ENCODE assay signal across 10 cellular contexts in the genomic region with DNA sequence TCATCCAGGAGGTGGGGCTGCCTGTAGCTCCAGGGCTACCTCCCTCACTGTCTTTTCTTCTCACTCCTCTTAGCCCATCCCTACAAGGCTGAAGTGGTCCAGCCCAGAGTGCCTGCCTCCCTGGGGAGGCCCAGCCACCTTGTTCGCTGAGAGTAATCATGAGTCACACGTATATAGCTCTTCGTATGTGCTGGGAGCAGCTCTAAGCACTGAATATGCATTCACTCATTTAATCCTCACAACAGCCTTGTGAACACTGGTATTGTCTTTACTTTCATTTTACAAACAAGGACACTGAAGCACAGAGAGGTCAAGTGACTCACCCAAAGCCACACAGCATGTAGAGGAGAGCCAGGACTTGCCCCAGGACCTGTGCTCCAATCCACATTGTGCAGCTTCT. TPM values are rescaled to one million over a fixed set of nuclear protein-coding genes. Genes with fewer than 3 reads are reported as not detected.
DNase-seq lines count a peak whose midpoint lies in the region; ATAC-seq and TF ChIP-seq lines count a peak whose summit lies in the region.
"Had no signal": no experiment of that assay in that cellular context is flagged by ENCODE, and none has a peak within 500 bp of the region (broad histone marks: within the 10 kb centered on the region; RNA-seq: fewer than 3 reads in every experiment).

No MANE protein-coding gene starts in this region.

- H3K9me1 ChIP-seq in IMR-90 (ENCODE audit: insufficient read depth, low read length), result no peaks in the 10 kb centered on the region

- no peaks in the 10 kb centered on the region for H3K36me3 ChIP-seq in ACC112 (ENCODE audit: insufficient read depth, low read length)
- H3K36me3 ChIP-seq in IMR-90 (ENCODE audit: control insufficient read depth, insufficient read depth, low read length), result no peaks in the 10 kb centered on the region
- H3K36me3 ChIP-seq in heart right ventricle, result no peaks in the 10 kb centered on the region

- POLR2A ChIA-PET in IMR-90 (lab: Charles Lee; ENCODE audit: unreplicated experiment), result no interaction called here

- no peak overlapping the region for H3K18ac ChIP-seq in IMR-90 (ENCODE audit: low read depth, low read length)

- H2BK15ac ChIP-seq in IMR-90 (ENCODE audit: low read depth, low read length), result no peak overlapping the region

- no peaks in the 10 kb centered on the region for H3K36me3 Mint-ChIP-seq in activated CD8-positive, alpha-beta memory T cell treated with anti-CD3 and anti-CD28 coated beads, Interleukin-2, amount 10 ng/mL, durations not matched to agents 7 days and 5 days

- no peaks in the 10 kb centered on the region for H3K9me3 Mint-ChIP-seq in activated CD8-positive, alpha-beta memory T cell treated with anti-CD3 and anti-CD28 coated beads, Interleukin-2, amount 10 ng/mL, durations not matched to agents 7 days and 5 days (ENCODE audit: low read depth)
- H3K9me3 Mint-ChIP-seq: neural crest cell had no signal

- H3K27me3 ChIP-seq in ACC112 (ENCODE audit: insufficient read depth, low read length) (peaks cover 22% of the 10 kb centered on the region), IMR-90 (ENCODE audit: control insufficient read depth, insufficient read depth, low read length) (peaks cover 66% of the 10 kb centered on the region), heart right ventricle (peaks cover 4 to 46% (median 35%) of the 10 kb centered on the region in 7 donors)

- no peak overlapping the region for H3K9ac ChIP-seq in IMR-90 (ENCODE audit: low read depth, low read length)

- ATAC-seq in IMR-90 (ENCODE audit: low read depth) (peak; percentile 71), GM19467 (IDR thresholded peaks at IDR 0.05; ENCODE audit: unreplicated experiment) (no peak), heart right ventricle (no peak)
- peak; percentile 25 for ATAC-seq in activated CD8-positive, alpha-beta memory T cell treated with anti-CD3 and anti-CD28 coated beads, Interleukin-2, amount 10 ng/mL, durations not matched to agents 7 days and 5 days

- no peak overlapping the region for H3K56ac ChIP-seq in IMR-90 (ENCODE audit: extremely low read depth, insufficient read depth, low read length)

- H2AK5ac ChIP-seq in IMR-90 (ENCODE audit: low read depth, low read length), result no peak overlapping the region

- peak overlapping the region; percentile 90 for H3K27ac Mint-ChIP-seq in activated CD8-positive, alpha-beta memory T cell treated with anti-CD3 and anti-CD28 coated beads, Interleukin-2, amount 10 ng/mL, durations not matched to agents 7 days and 5 days

- BruUV-seq in IMR-90 (replicated peaks; lab: Mats Ljungman, UMichigan), result no TSS peak

- H2BK20ac ChIP-seq in IMR-90 (ENCODE audit: low read depth, low read length), result no peak overlapping the region

- no peak; the same call in 1 of the 2 replicates for TF ChIP-seq RAD21 in IMR-90 (IDR thresholded peaks at IDR 0.05; ENCODE audit: low read length)

- no peak overlapping the region for H3K23ac ChIP-seq in IMR-90 (ENCODE audit: low read depth, low read length)

- no peak overlapping the region for H3K4ac ChIP-seq in IMR-90 (ENCODE audit: low read depth, low read length)

- no peak overlapping the region for H2BK5ac ChIP-seq in IMR-90 (ENCODE audit: low read depth, low read length, poor library complexity, severe bottlenecking)

- H2BK120ac ChIP-seq in IMR-90 (ENCODE audit: low read depth, low read length), result no peak overlapping the region

- no peak overlapping the region for H4K91ac ChIP-seq in IMR-90 (ENCODE audit: insufficient read depth, low read depth, low read length)

- H3K9me3 ChIP-seq in IMR-90 (ENCODE audit: control insufficient read depth, insufficient read depth, low read length) (peaks cover 2% of the 10 kb centered on the region; the same call in 1 of the 2 replicates), heart right ventricle (no peaks in the 10 kb centered on the region)

- WGBS in IMR-90 (ENCODE audit: extremely low coverage in 2 of 2, insufficient read length in 1 of 2), 2 experiments, result 23% methylated on average over 2 of the region's 3 CpGs; no CpG with 5 or more reads in 1 of the 2 experiments
- 75 to 80% methylated on average over 3 of the region's 3 CpGs for WGBS in heart right ventricle, 2 donors

- TF ChIP-seq CTCF in IMR-90 (conservative IDR thresholded peaks at IDR 0.05; ENCODE audit: low read depth, low read length), result 0 out of 2 replicates have a peak, but pooled peaks have one; percentile 5
- no peak for TF ChIP-seq CTCF in heart right ventricle (IDR thresholded peaks at IDR 0.05)

- H3K79me1 ChIP-seq in IMR-90 (ENCODE audit: low read depth in 1 of 2, low read length in 2 of 2), result no peaks in the 10 kb centered on the region

- CTCF ChIA-PET in IMR-90 (lab: Yijun Ruan, JAX), result no interaction called here
- CTCF ChIA-PET in activated CD8-positive, alpha-beta memory T cell treated with anti-CD3 and anti-CD28 coated beads, Interleukin-2, amount 10 ng/mL, durations not matched to agents 7 days and 5 days (lab: Charles Lee), result interaction anchor here (0.6 to 7.8 kb wide), 2 partner anchors 11 to 51 kb away, joined by 3 to 79 read pairs; partner anchors contain the start of gene CCDC167

- no peaks in the 10 kb centered on the region for H4K20me1 ChIP-seq in IMR-90 (ENCODE audit: insufficient read depth, low read length)

- no peak overlapping the region for H4K8ac ChIP-seq in IMR-90 (ENCODE audit: low read depth in 2 of 2, low read length in 2 of 2)

- H3K27ac ChIP-seq in ACC112 (ENCODE audit: low read depth, low read length) (no peak overlapping the region), IMR-90 (ENCODE audit: insufficient read depth, low read length) (no peak overlapping the region), heart right ventricle (peak overlapping the region in 1 of 10 donors; percentile 83)

- H3K14ac ChIP-seq in IMR-90 (replicated peaks; ENCODE audit: low read depth, low read length), result 0 out of 2 replicates have a peak overlapping the region, but pooled peaks have one; percentile 20

- H3K4me3 Mint-ChIP-seq in activated CD8-positive, alpha-beta memory T cell treated with anti-CD3 and anti-CD28 coated beads, Interleukin-2, amount 10 ng/mL, durations not matched to agents 7 days and 5 days, result peak overlapping the region; percentile 66
- H3K4me3 Mint-ChIP-seq: neural crest cell had no signal

- no peak for TF ChIP-seq POLR2A in IMR-90 (IDR thresholded peaks at IDR 0.05; ENCODE audit: low read depth, low read length)

- H2AK9ac ChIP-seq in IMR-90 (replicated peaks; ENCODE audit: low read depth, low read length, poor library complexity), result no peak overlapping the region

- peak overlapping the region; percentile 9; the same call in 1 of the 2 replicates for H3K4me2 ChIP-seq in IMR-90 (ENCODE audit: low read depth, low read length)

- peaks cover 51% of the 10 kb centered on the region for H3K4me1 Mint-ChIP-seq in activated CD8-positive, alpha-beta memory T cell treated with anti-CD3 and anti-CD28 coated beads, Interleukin-2, amount 10 ng/mL, durations not matched to agents 7 days and 5 days

- intact Hi-C loops in IMR-90 (cut with micrococcal nuclease), result no loop called here
- intact Hi-C loops in heart right ventricle (cut with DNase I), result no loop called here

- H4K5ac ChIP-seq in IMR-90 (ENCODE audit: low read depth, low read length), result no peak overlapping the region

- H3K27me3 Mint-ChIP-seq in activated CD8-positive, alpha-beta memory T cell treated with anti-CD3 and anti-CD28 coated beads, Interleukin-2, amount 10 ng/mL, durations not matched to agents 7 days and 5 days, result no peaks in the 10 kb centered on the region

- H2AFZ ChIP-seq in ACC112 (ENCODE audit: low read length, unreplicated experiment), result no peak overlapping the region
- no peak overlapping the region for H2AFZ ChIP-seq in IMR-90 (replicated peaks; ENCODE audit: low read length, poor library complexity)

- H3K4me3 ChIP-seq in ACC112 (ENCODE audit: low read depth, low read length) (peak overlapping the region; percentile 33; the same call in 1 of the 2 replicates), IMR-90 (ENCODE audit: insufficient read depth, low read depth, low read length) (no peak overlapping the region), heart right ventricle (no peak overlapping the region)

- in situ Hi-C loops in IMR-90 (cut with MboI; ENCODE audit: low sequenced_read_pairs), result no loop called here

- no peaks in the 10 kb centered on the region for H3K79me2 ChIP-seq in ACC112 (ENCODE audit: control insufficient read depth, insufficient read depth, low read length, unreplicated experiment)

- dilution Hi-C loops in IMR-90 (cut with HindIII; ENCODE audit: low sequenced_read_pairs, unreplicated experiment), result no loop called here

- DNase-seq in IMR-90, result peak; percentile 77
- DNase-seq in activated CD8-positive, alpha-beta memory T cell treated with anti-CD3 and anti-CD28 coated beads, Interleukin-2, amount 10 ng/mL, durations not matched to agents 7 days and 5 days, result peak; percentile 60
- peak; percentile 52 for DNase-seq in glomerular visceral epithelial cell (ENCODE audit: extremely low spot score)
- no peak for DNase-seq in heart right ventricle
- DNase-seq in RPMI8226, result no peak
- no peak for DNase-seq in NCI-H2081 (lab: John Stamatoyannopoulos, UW)
- DNase-seq: foreskin melanocyte had no signal

- H3K4me1 ChIP-seq in ACC112 (ENCODE audit: control insufficient read depth, insufficient read depth, low read length, unreplicated experiment) (peaks cover 15% of the 10 kb centered on the region), IMR-90 (ENCODE audit: control insufficient read depth, insufficient read depth, low read length) (peaks cover 3% of the 10 kb centered on the region; the same call in 1 of the 2 replicates), heart right ventricle (peaks cover 0 to 18% (median 7%) of the 10 kb centered on the region in 9 donors)

TF ChIP-seq in IMR-90, 13 proteins besides CTCF, POLR2A, EP300 and RAD21 (continues in another document):
- TF ChIP-seq RFX5 (IDR thresholded peaks at IDR 0.05; ENCODE audit: low read depth, low read length) (no peak), CHD1 (IDR thresholded peaks at IDR 0.05; ENCODE audit: low read depth, low read length) (no peak)
- TF ChIP-seq, protein P1, sequence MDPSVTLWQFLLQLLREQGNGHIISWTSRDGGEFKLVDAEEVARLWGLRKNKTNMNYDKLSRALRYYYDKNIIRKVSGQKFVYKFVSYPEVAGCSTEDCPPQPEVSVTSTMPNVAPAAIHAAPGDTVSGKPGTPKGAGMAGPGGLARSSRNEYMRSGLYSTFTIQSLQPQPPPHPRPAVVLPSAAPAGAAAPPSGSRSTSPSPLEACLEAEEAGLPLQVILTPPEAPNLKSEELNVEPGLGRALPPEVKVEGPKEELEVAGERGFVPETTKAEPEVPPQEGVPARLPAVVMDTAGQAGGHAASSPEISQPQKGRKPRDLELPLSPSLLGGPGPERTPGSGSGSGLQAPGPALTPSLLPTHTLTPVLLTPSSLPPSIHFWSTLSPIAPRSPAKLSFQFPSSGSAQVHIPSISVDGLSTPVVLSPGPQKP (IDR thresholded peaks at IDR 0.05; ENCODE audit: borderline replicate concordance, low read depth, low read length), result no peak

RNA-seq across cellular contexts. Expression of gene CCDC167, which starts 14.7 kb away (rescaled TPM):
- 35.8 and 59.4 TPM in 2 replicates for total RNA-seq in IMR-90 (2012; rRNA removed)
- polyA plus RNA-seq in IMR-90 (2012; rRNA removed), result 78.2 and 96.8 TPM in 2 replicates
- polyA plus RNA-seq in IMR-90 (2012; cell fraction: cytosol; rRNA removed), result 69.5 and 225 TPM in 2 replicates
- 17.6 and 35.1 TPM in 2 replicates for polyA plus RNA-seq in IMR-90 (2012; cell fraction: nucleus; rRNA removed; ENCODE audit: low replicate concordance)
- total RNA-seq in activated CD8-positive, alpha-beta memory T cell treated with anti-CD3 and anti-CD28 coated beads, Interleukin-2, amount 10 ng/mL, durations not matched to agents 7 days and 5 days, result 10 to 100 TPM; 73.8 to 83.4 TPM
- 10 to 100 TPM; 17.5 to 34.7 (median 24.1) TPM for total RNA-seq in heart right ventricle
- polyA plus RNA-seq in heart right ventricle, result 100 to 1,000 TPM in 1 of 2 donors, 10 to 100 TPM in 1; 25.3 to 103 TPM

Comparison
In these comparisons a context has a peak if more than half of its experiments do, and no peak if none do; other contexts are left out.
1. ATAC-seq: peak in IMR-90 (single experiment) and activated CD8-positive, alpha-beta memory T cell treated with anti-CD3 and anti-CD28 coated beads, Interleukin-2, amount 10 ng/mL, durations not matched to agents 7 days and 5 days (single experiment); none in GM19467 (single experiment) and heart right ventricle (0 of 8).
2. DNase-seq: peak in IMR-90 (single experiment), activated CD8-positive, alpha-beta memory T cell treated with anti-CD3 and anti-CD28 coated beads, Interleukin-2, amount 10 ng/mL, durations not matched to agents 7 days and 5 days (single experiment) and glomerular visceral epithelial cell (single experiment); none in heart right ventricle (0 of 2), RPMI8226 (single experiment) and NCI-H2081 (0 of 2).